In the genomic region with DNA sequence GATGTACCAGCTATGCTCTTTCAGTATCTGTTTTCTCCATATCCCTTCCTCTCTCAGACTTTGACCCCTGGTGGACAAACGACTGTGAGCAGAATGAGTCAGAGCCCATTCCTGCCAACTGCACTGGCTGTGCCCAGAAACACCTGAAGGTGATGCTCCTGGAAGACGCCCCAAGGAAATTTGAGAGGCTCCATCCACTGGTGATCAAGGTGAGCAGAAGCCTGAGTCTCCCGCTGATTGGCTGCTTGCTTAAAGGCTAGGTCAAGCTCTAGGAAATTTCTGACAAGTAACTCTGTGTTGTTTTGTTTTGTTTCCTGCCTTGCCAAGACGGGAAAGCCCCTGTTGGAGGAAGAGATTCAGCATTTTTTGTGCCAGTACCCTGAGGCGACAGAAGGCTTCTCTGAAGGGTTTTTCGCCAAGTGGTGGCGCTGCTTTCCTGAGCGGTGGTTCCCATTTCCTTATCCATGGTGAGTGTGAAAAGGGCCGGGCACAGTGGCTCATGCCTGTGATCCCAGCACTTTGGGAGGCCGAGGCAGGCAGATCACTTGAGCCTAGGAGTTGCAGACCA, we compare ENCODE assay signal across 1 cellular context.
TF ChIP-seq lines count a peak whose summit lies in the region.

No MANE protein-coding gene starts in this region.

TF ChIP-seq in liver, 16 proteins besides CTCF, POLR2A, EP300 and RAD21 (continued from another document):
- TF ChIP-seq GABPA (IDR thresholded peaks at IDR 0.05 in 1 of 2, conservative IDR thresholded peaks at IDR 0.05 in 1 of 2) (peak in 1 of 2 donors; percentile 65), HNF4G (IDR thresholded peaks at IDR 0.05) (peak; percentile 87), EGR1 (IDR thresholded peaks at IDR 0.05; ENCODE audit: low read depth in 2 of 2) (peak in 1 of 2 donors; percentile 27), NR2F2 (IDR thresholded peaks at IDR 0.05) (peak; percentile 16), HNF4A (conservative IDR thresholded peaks at IDR 0.05) (peak; percentile 92 to 95)
- TF ChIP-seq, protein P1, sequence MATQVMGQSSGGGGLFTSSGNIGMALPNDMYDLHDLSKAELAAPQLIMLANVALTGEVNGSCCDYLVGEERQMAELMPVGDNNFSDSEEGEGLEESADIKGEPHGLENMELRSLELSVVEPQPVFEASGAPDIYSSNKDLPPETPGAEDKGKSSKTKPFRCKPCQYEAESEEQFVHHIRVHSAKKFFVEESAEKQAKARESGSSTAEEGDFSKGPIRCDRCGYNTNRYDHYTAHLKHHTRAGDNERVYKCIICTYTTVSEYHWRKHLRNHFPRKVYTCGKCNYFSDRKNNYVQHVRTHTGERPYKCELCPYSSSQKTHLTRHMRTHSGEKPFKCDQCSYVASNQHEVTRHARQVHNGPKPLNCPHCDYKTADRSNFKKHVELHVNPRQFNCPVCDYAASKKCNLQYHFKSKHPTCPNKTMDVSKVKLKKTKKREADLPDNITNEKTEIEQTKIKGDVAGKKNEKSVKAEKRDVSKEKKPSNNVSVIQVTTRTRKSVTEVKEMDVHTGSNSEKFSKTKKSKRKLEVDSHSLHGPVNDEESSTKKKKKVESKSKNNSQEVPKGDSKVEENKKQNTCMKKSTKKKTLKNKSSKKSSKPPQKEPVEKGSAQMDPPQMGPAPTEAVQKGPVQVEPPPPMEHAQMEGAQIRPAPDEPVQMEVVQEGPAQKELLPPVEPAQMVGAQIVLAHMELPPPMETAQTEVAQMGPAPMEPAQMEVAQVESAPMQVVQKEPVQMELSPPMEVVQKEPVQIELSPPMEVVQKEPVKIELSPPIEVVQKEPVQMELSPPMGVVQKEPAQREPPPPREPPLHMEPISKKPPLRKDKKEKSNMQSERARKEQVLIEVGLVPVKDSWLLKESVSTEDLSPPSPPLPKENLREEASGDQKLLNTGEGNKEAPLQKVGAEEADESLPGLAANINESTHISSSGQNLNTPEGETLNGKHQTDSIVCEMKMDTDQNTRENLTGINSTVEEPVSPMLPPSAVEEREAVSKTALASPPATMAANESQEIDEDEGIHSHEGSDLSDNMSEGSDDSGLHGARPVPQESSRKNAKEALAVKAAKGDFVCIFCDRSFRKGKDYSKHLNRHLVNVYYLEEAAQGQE (IDR thresholded peaks at IDR 0.05): no peak
- TF ChIP-seq, protein P2, sequence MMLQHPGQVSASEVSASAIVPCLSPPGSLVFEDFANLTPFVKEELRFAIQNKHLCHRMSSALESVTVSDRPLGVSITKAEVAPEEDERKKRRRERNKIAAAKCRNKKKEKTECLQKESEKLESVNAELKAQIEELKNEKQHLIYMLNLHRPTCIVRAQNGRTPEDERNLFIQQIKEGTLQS (IDR thresholded peaks at IDR 0.05): peak; percentile 92
